Comparison of ENCODE assay signal across 22 cellular contexts in genomic region chr5:81238460-81238859, GRCh38. TPM values are rescaled to one million over a fixed set of nuclear protein-coding genes. Genes with fewer than 3 reads are reported as not detected.
"Had no signal": no experiment of that assay in that cellular context is flagged by ENCODE, and none has a peak within 500 bp of the region (broad histone marks: within the 10 kb centered on the region; RNA-seq: fewer than 3 reads in every experiment).

No MANE protein-coding gene starts in this region.

- H3K27ac Mint-ChIP-seq: immature natural killer cell; naive B cell; nephron; progenitor cell of endocrine pancreas; stimulated activated naive B cell treated with anti-CD40 and anti-IgM and Interleukin-4, amounts not matched to agents 10 μg/mL and 1 μg/mL and 100 μg/mL, for 72 hours had no signal

- DNase-seq: effector memory CD4-positive, alpha-beta T cell; immature natural killer cell; mesendoderm; naive B cell; occipital lobe; pancreas; stimulated activated CD4-positive, alpha-beta T cell treated with anti-CD3 and anti-CD28 coated beads, Interleukin-2, amount 100 ng/mL, for 24 hours; stimulated activated CD4-positive, alpha-beta T cell treated with anti-CD3 and anti-CD28 coated beads, Interleukin-4, amount 100 ng/mL, for 4 hours; stimulated activated naive B cell treated with anti-CD40 and anti-IgM and Interleukin-4, amounts not matched to agents 10 μg/mL and 1 μg/mL and 100 μg/mL, for 72 hours; stimulated activated naive CD8-positive, alpha-beta T cell treated with anti-CD3 and anti-CD28 coated beads, Interleukin-15, amount 100 ng/mL, for 72 hours; testis; upper lobe of right lung had no signal

- ATAC-seq: esophagus mucosa; pancreas; sciatic nerve; stimulated activated naive B cell treated with anti-CD40 and anti-IgM and Interleukin-4, amounts not matched to agents 10 μg/mL and 1 μg/mL and 100 μg/mL, for 72 hours; stimulated activated naive CD8-positive, alpha-beta T cell treated with anti-CD3 and anti-CD28 coated beads, Interleukin-15, amount 100 ng/mL, for 72 hours; upper lobe of right lung had no signal

- H3K4me3 Mint-ChIP-seq: immature natural killer cell; naive B cell; nephron; stimulated activated naive B cell treated with anti-CD40 and anti-IgM and Interleukin-4, amounts not matched to agents 10 μg/mL and 1 μg/mL and 100 μg/mL, for 72 hours; stimulated activated naive CD8-positive, alpha-beta T cell treated with anti-CD3 and anti-CD28 coated beads, Interleukin-15, amount 100 ng/mL, for 72 hours had no signal

- H3K27me3 ChIP-seq: pancreas, testis, tibial nerve, upper lobe of right lung had no signal

- H3K9me3 ChIP-seq: pancreas, testis, tibial nerve, upper lobe of right lung had no signal

- H3K9me3 Mint-ChIP-seq: immature natural killer cell; nephron; stimulated activated naive CD8-positive, alpha-beta T cell treated with anti-CD3 and anti-CD28 coated beads, Interleukin-15, amount 100 ng/mL, for 72 hours had no signal

- H3K36me3 ChIP-seq: pancreas, upper lobe of right lung had no signal

- FAIRE-seq: endometrium, frontal cortex, keratinocyte, pancreas had no signal

- H3K27me3 Mint-ChIP-seq: naive B cell; progenitor cell of endocrine pancreas; stimulated activated naive CD8-positive, alpha-beta T cell treated with anti-CD3 and anti-CD28 coated beads, Interleukin-15, amount 100 ng/mL, for 72 hours had no signal

- H3K4me3 ChIP-seq: pancreas, skin epidermis, testis, tibial nerve, upper lobe of right lung had no signal

- H3K27ac ChIP-seq: pancreas, skin epidermis, testis, tibial nerve, upper lobe of right lung had no signal

RNA-seq across cellular contexts. Expression of gene CKMT2, which starts 5.3 kb away (rescaled TPM):
- total RNA-seq: chondrocyte had no signal
- polyA plus RNA-seq: keratinocyte had no signal
